In the genomic region with DNA sequence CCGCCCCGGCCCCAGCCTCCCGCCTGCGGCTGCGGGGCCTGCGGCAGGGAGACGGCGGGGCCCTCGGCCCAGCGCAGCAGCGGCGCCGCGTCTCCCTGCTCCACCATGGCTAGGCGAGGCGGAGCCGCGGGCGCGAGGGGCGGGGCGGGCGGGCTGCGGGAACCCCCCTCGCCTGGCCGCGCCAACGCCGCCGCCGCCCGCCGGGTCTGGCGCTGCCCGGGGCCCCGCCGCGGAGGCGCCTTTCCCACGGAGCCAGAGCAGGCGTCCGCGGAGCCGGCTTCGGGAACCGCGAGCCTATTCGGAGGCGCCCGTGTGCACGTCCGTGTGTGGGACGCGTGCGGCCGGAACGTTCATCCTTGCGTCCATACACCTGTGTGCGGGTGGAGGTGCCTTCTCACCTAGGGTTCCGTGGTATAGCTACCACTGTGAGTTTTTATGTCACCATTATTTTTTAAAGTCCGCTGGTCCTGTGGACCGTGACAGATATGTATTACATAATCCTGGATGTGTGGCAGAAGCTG, we compare ENCODE assay signal across 8 cellular contexts. TPM values are rescaled to one million over a fixed set of nuclear protein-coding genes. Genes with fewer than 3 reads are reported as not detected.
DNase-seq lines count a peak whose midpoint lies in the region; ATAC-seq and TF ChIP-seq lines count a peak whose summit lies in the region.

Gene DENND11 (minus strand): TSS at position 120 of the 521 bp plus-strand sequence. CDS start 13 bp downstream, at position 107.

- peak within 1 kb of the TSS; percentile 80 for H2AFZ ChIP-seq in SU-DHL-6 (ENCODE audit: low read depth, low read length, severe bottlenecking)
- peak within 1 kb of the TSS; percentile 87 for H2AFZ ChIP-seq in hepatocyte

- H3F3A ChIP-seq in SU-DHL-6 (ENCODE audit: insufficient read depth), result no peaks in the 10 kb centered on the region; the same call in 1 of the 2 replicates

- ATAC-seq in GM19372 (IDR thresholded peaks at IDR 0.05; ENCODE audit: low read depth, unreplicated experiment) (peak; percentile 71), HG03520 (IDR thresholded peaks at IDR 0.05; ENCODE audit: unreplicated experiment) (peak; percentile 71)

- H3K79me2 ChIP-seq in SU-DHL-6 (ENCODE audit: insufficient read depth, low read length) (no peaks in the 10 kb centered on the region), hepatocyte (peaks cover 35% of the 10 kb centered on the region)

- peak within 1 kb of the TSS; percentile 66 for H3K4me3 ChIP-seq in SU-DHL-6 (ENCODE audit: insufficient read depth, low read length, poor library complexity, severe bottlenecking)
- H3K4me3 ChIP-seq in hepatocyte, result peak within 1 kb of the TSS; percentile 87
- peak within 1 kb of the TSS; percentile 73 for H3K4me3 ChIP-seq in rectal smooth muscle tissue (ENCODE audit: low read length)

- TF ChIP-seq CTCF in SU-DHL-6 (IDR thresholded peaks at IDR 0.05; ENCODE audit: insufficient read depth, low read length, poor library complexity, severe bottlenecking), result no peak
- no peak for TF ChIP-seq CTCF in hepatocyte (IDR thresholded peaks at IDR 0.05; ENCODE audit: poor library complexity)

- H3K9me2 ChIP-seq in SU-DHL-6 (replicated peaks; ENCODE audit: insufficient read depth, low read length) (no peaks in the 10 kb centered on the region), hepatocyte (replicated peaks; ENCODE audit: insufficient read depth) (no peaks in the 10 kb centered on the region)

- H3K9me3 ChIP-seq in SU-DHL-6 (ENCODE audit: insufficient read depth, low read length) (no peaks in the 10 kb centered on the region), hepatocyte (ENCODE audit: low read depth) (no peaks in the 10 kb centered on the region)

- H3K27me3 ChIP-seq in SU-DHL-6 (ENCODE audit: low read length) (no peaks in the 10 kb centered on the region), hepatocyte (no peaks in the 10 kb centered on the region), rectal smooth muscle tissue (ENCODE audit: control insufficient read depth, insufficient read depth, low read length) (no peaks in the 10 kb centered on the region)

- DNase-seq in COLO829 (ENCODE audit: low spot score), result peak; percentile 42
- DNase-seq in hepatocyte (ENCODE audit: low spot score), result peak; percentile 83
- no peak for DNase-seq in NCI-H1694 treated with DMSO at 0.1 percent for 48 hours (lab: John Stamatoyannopoulos, UW)

- H3K9ac ChIP-seq in SU-DHL-6 (ENCODE audit: low read length) (peak within 1 kb of the TSS; percentile 52), rectal smooth muscle tissue (ENCODE audit: low read length) (peak within 1 kb of the TSS; percentile 45)

- peak within 1 kb of the TSS; percentile 64 for H3K4me2 ChIP-seq in SU-DHL-6 (ENCODE audit: low read depth, low read length, poor library complexity, severe bottlenecking)
- peak within 1 kb of the TSS; percentile 97 for H3K4me2 ChIP-seq in hepatocyte

- WGBS in hepatocyte (ENCODE audit: low lambda C conversion rate, missing lambda C conversion rate), result 3% methylated on average over 33 of the region's 62 CpGs

- peaks cover 32% of the 10 kb centered on the region for H3K4me1 ChIP-seq in hepatocyte (ENCODE audit: insufficient read depth)
- peaks cover 3% of the 10 kb centered on the region for H3K4me1 ChIP-seq in rectal smooth muscle tissue (ENCODE audit: control insufficient read depth, insufficient read depth, low read length)

- no peaks in the 10 kb centered on the region for H4K20me1 ChIP-seq in SU-DHL-6 (ENCODE audit: low read depth, low read length)
- H4K20me1 ChIP-seq in hepatocyte (ENCODE audit: insufficient read depth, poor library complexity, severe bottlenecking), result no peaks in the 10 kb centered on the region

- H3K27ac ChIP-seq in SU-DHL-6 (ENCODE audit: low read depth, low read length) (no peak within 1 kb of the TSS), angular gyrus (ENCODE audit: low read depth, low read length) (peak within 1 kb of the TSS; percentile 91), hepatocyte (peak within 1 kb of the TSS; percentile 75), rectal smooth muscle tissue (ENCODE audit: low read depth, low read length) (peak within 1 kb of the TSS; percentile 57)

- H3K36me3 ChIP-seq in SU-DHL-6 (ENCODE audit: low read length), result no peaks in the 10 kb centered on the region
- H3K36me3 ChIP-seq in hepatocyte (replicated peaks; ENCODE audit: insufficient read depth, low read depth), result no peaks in the 10 kb centered on the region
- H3K36me3 ChIP-seq in rectal smooth muscle tissue (ENCODE audit: control insufficient read depth, insufficient read depth, low read length), result no peaks in the 10 kb centered on the region

RNA-seq across cellular contexts. Expression of gene DENND11, which starts in this region (rescaled TPM):
- 29.1 and 29.5 TPM in 2 replicates for total RNA-seq in hepatocyte
- 4.0 and 5.6 TPM in 2 replicates for polyA plus RNA-seq in hepatocyte
